9 cellular contexts compared by ENCODE assay signal in genomic region chr6:117829594-117830319, GRCh38.
DNase-seq lines count a peak whose midpoint lies in the region; ATAC-seq and TF ChIP-seq lines count a peak whose summit lies in the region.
"Had no signal": no experiment of that assay in that cellular context is flagged by ENCODE, and none has a peak within 500 bp of the region (broad histone marks: within the 10 kb centered on the region; RNA-seq: fewer than 3 reads in every experiment).

No MANE protein-coding gene starts in this region.

- 3 to 5% methylated on average over 8 of the region's 8 CpGs for WGBS in aorta, 2 donors

- H3K4me3 ChIP-seq in iPS-18a (ENCODE audit: low read length) (peak overlapping the region; percentile 77), aorta (ENCODE audit: low read length in 2 of 2) (no peak overlapping the region)
- H3K4me3 ChIP-seq in CD8-positive, alpha-beta T cell (ENCODE audit: low read depth, low read length) = no peak overlapping the region

- DNase-seq in ELR (ENCODE audit: low read depth) (peak; percentile 56), SK-N-DZ (ENCODE audit: low spot score) (peak; percentile 57), occipital lobe (lab: John Stamatoyannopoulos, UW) (no peak), aorta (no peak)
- no peak for DNase-seq in activated CD4-positive, alpha-beta T cell treated with anti-CD3 and anti-CD28 coated beads for 48 hours
- no peak for DNase-seq in CD8-positive, alpha-beta T cell
- DNase-seq: naive B cell had no signal

- H3K36me3 Mint-ChIP-seq in CD8-positive, alpha-beta T cell = no peaks in the 10 kb centered on the region

- H3K4me1 ChIP-seq in iPS-18a (ENCODE audit: control insufficient read depth, low read depth, low read length) (peaks cover 7% of the 10 kb centered on the region), aorta (ENCODE audit: control insufficient read depth in 1 of 2, insufficient read depth in 2 of 2, low read length in 2 of 2) (no peaks in the 10 kb centered on the region)
- H3K4me1 ChIP-seq in CD8-positive, alpha-beta T cell (ENCODE audit: insufficient read depth, low read length) = no peaks in the 10 kb centered on the region

- H3K27ac ChIP-seq in iPS-18a (ENCODE audit: low read length) (peak overlapping the region; percentile 49), aorta (ENCODE audit: low read depth in 1 of 2, low read length in 2 of 2) (no peak overlapping the region)
- H3K27ac ChIP-seq in CD8-positive, alpha-beta T cell (ENCODE audit: low read depth, low read length) = no peak overlapping the region

- POLR2A ChIA-PET in CD8-positive, alpha-beta T cell (lab: Charles Lee) = no interaction called here

- H3K9me3 Mint-ChIP-seq in CD8-positive, alpha-beta T cell = peaks cover 16% of the 10 kb centered on the region

- no peak overlapping the region for H3K4me3 Mint-ChIP-seq in CD8-positive, alpha-beta T cell
- H3K4me3 Mint-ChIP-seq: naive B cell had no signal

- no peaks in the 10 kb centered on the region for H3K4me1 Mint-ChIP-seq in CD8-positive, alpha-beta T cell (ENCODE audit: low read depth)
- H3K4me1 Mint-ChIP-seq: naive B cell had no signal

- peak overlapping the region; percentile 70 for H3K9ac ChIP-seq in iPS-18a (ENCODE audit: low read length)

- TF ChIP-seq CTCF in CD8-positive, alpha-beta T cell (IDR thresholded peaks at IDR 0.05) = no peak

- CTCF ChIA-PET in CD8-positive, alpha-beta T cell (lab: Charles Lee) = no interaction called here

- H3K9me3 ChIP-seq in iPS-18a (ENCODE audit: control insufficient read depth, low read depth, low read length) (no peaks in the 10 kb centered on the region), aorta (ENCODE audit: control insufficient read depth, low read length) (no peaks in the 10 kb centered on the region)
- no peaks in the 10 kb centered on the region for H3K9me3 ChIP-seq in CD8-positive, alpha-beta T cell (ENCODE audit: low read length)

- H3K27me3 Mint-ChIP-seq in CD8-positive, alpha-beta T cell (ENCODE audit: low read depth) = peaks cover 27% of the 10 kb centered on the region

- no peak overlapping the region for H3K27ac Mint-ChIP-seq in CD8-positive, alpha-beta T cell
- H3K27ac Mint-ChIP-seq: naive B cell had no signal

- intact Hi-C loops in CD8-positive, alpha-beta T cell (cut with DNase I, micrococcal nuclease) = no loop called here
- intact Hi-C loops in aorta (cut with DNase I) = no loop called here

- ATAC-seq in HG02870 (IDR thresholded peaks at IDR 0.05; ENCODE audit: unreplicated experiment) (peak; percentile 62), aorta (ENCODE audit: low FRiP score) (no peak)
- no peak for ATAC-seq in CD8-positive, alpha-beta T cell

- no peaks in the 10 kb centered on the region for H3K27me3 ChIP-seq in iPS-18a (ENCODE audit: control insufficient read depth, insufficient read depth, low read length)
- H3K27me3 ChIP-seq in CD8-positive, alpha-beta T cell (ENCODE audit: insufficient read depth, low read length) = no peaks in the 10 kb centered on the region
- H3K27me3 ChIP-seq in aorta (ENCODE audit: control insufficient read depth in 1 of 2, insufficient read depth in 2 of 2, low read length in 1 of 2) = no peaks in the 10 kb centered on the region

- H3K36me3 ChIP-seq in iPS-18a (ENCODE audit: control insufficient read depth, low read depth, low read length) (no peaks in the 10 kb centered on the region), aorta (ENCODE audit: control insufficient read depth in 1 of 2, insufficient read depth in 2 of 2, low read length in 1 of 2) (no peaks in the 10 kb centered on the region)
- H3K36me3 ChIP-seq in CD8-positive, alpha-beta T cell (ENCODE audit: insufficient read depth, low read length) = no peaks in the 10 kb centered on the region

Comparison
In these comparisons a context has a peak if more than half of its experiments do, and no peak if none do; other contexts are left out.
1. DNase-seq: peak in ELR (single experiment) and SK-N-DZ (single experiment); none in activated CD4-positive, alpha-beta T cell treated with anti-CD3 and anti-CD28 coated beads for 48 hours (single experiment), occipital lobe (single experiment), CD8-positive, alpha-beta T cell (0 of 7) and aorta (0 of 2).